3 cellular contexts compared by ENCODE assay signal in genomic region chr19:43422000-43422688, GRCh38.
TF ChIP-seq lines count a peak whose summit lies in the region.

No MANE protein-coding gene starts in this region.

TF ChIP-seq in A549, 52 proteins besides CTCF, POLR2A, EP300 and RAD21:
- TF ChIP-seq FOSL2 (IDR thresholded peaks at IDR 0.05) = no peak
- no peak for TF ChIP-seq FOSL2 (CRISPR knock-in tag; IDR thresholded peaks at IDR 0.05)

TF ChIP-seq in GM23338, 12 proteins besides CTCF, POLR2A, EP300 and RAD21:
- TF ChIP-seq EZH2 (IDR thresholded peaks at IDR 0.05; ENCODE audit: low read depth, unreplicated experiment) = no peak
- no peak for TF ChIP-seq STAT1 (IDR thresholded peaks at IDR 0.05; ENCODE audit: unreplicated experiment)
- no peak for TF ChIP-seq ZNF114 (CRISPR knock-in tag; IDR thresholded peaks at IDR 0.05)

TF ChIP-seq in K562, 482 proteins besides CTCF, POLR2A, EP300 and RAD21:
- TF ChIP-seq ZNF512 (tag; IDR thresholded peaks at IDR 0.05) = peak; percentile 81
- no peak for TF ChIP-seq LCOR (CRISPR knock-in tag; IDR thresholded peaks at IDR 0.05)
